In the genomic region with DNA sequence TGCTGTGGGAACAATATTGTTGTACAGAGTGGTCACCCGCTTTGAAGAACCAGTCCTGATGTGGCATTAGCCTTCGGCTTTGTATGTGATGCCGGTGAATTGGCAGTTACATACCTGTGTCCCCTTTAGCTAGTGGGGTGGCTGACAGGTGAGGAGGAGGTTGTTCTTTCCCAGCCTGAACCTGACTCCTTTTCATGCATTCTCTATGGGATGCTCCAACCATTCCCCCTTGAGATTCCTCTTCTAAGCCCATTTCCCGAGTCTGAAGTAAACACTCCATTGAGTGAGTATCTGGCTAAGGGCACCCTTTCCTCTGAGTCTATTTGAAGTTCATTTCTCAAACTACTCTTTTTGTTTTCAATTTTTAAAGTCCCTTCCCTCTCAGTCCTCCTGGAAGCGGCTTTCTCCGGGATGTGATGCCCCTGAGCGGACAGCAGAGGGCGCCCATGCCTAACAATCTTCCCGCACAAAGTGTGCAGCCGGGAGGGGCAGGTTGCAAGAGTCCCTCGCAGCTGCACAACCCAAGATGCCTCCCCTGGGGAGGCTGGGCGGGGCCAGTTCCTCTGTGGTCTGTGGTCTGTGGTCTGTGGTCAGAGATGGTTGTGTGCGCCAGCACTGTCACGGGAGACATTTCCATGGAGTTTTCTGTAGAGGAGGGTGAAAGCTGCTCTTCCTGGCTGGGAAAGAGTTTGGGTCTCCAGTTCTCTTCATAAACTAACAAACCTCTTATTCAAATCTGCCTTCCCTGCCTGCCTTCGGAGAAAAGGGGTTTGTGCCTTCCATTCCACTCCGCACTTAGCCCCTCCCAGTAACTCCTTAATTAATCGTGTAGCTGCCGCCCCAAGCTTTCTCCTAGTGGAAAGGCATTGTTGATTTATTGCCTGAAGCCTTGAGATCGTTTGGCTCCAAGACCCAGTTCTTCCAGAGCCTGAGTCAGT, we compare ENCODE assay signal across 1 cellular context.
TF ChIP-seq lines count a peak whose summit lies in the region.

No MANE protein-coding gene starts in this region.

TF ChIP-seq in Ishikawa, 13 proteins besides CTCF, POLR2A, EP300 and RAD21 (continued from another document):
- TF ChIP-seq, protein P1, sequence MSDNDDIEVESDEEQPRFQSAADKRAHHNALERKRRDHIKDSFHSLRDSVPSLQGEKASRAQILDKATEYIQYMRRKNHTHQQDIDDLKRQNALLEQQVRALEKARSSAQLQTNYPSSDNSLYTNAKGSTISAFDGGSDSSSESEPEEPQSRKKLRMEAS (IDR thresholded peaks at IDR 0.05) = no peak; the same call in 1 of the 2 replicates
- no peak for TF ChIP-seq YY1 (IDR thresholded peaks at IDR 0.05; ENCODE audit: low read depth)
- TF ChIP-seq TCF12 (IDR thresholded peaks at IDR 0.05; ENCODE audit: low read depth) = no peak
- no peak for TF ChIP-seq EGR1 (IDR thresholded peaks at IDR 0.05)
- TF ChIP-seq CREB1 (IDR thresholded peaks at IDR 0.05; ENCODE audit: low read depth) = no peak
TF ChIP-seq in Ishikawa: peak in this region for 0.
